8 cellular contexts compared by ENCODE assay signal in the genomic region with DNA sequence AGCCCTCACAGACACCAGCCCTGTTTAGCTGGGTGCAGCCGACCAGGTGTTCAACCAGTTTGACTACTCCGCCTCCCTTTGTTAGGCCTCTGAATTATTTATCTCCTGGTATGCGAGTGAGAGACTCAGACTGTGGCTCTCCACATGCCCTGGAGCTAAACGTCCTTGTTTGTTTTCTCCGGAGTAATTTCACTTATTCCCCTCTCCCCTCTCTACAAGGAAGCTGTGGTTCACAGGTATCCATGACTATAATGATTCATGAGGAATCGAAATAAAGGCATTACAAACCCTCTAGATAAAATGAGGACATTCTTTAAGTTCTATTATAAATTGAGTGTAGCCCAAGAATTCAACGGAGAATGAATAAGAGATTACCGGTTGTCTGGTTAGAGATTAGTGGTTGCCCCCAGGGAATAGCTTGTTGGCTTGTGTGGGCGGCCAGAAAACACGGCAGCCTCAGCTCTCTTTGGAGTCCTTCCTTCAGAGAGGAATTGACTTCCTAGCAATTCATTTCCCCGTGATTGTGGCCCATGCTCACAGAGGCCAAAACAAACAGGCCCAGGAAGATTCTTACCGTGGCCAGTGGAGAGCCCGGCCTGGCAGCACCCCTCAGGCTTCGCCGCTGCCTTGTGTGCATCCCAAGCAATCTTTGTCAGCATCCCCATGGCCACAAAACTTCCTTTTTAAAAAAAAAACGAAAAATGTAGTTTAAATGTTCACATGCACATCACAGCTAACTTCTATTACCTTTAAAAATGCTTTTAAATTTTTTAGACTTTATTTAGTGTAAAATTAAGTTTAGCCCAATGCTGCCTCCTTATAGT.
DNase-seq lines count a peak whose midpoint lies in the region; ATAC-seq and TF ChIP-seq lines count a peak whose summit lies in the region.

No MANE protein-coding gene starts in this region.

- H3K9me2 ChIP-seq in GM23248 (ENCODE audit: insufficient read depth): no peaks in the 10 kb centered on the region

- intact Hi-C loops in psoas muscle (cut with DNase I): no loop called here

- H3K79me2 ChIP-seq in GM23248 (ENCODE audit: insufficient read depth): no peaks in the 10 kb centered on the region

- H3K4me3 Mint-ChIP-seq in activated T-cell treated with anti-CD3 and anti-CD28 coated beads, Interleukin-2, amount 50 U/mL, for 4 hours: no peak overlapping the region

- peak overlapping the region; percentile 26 for H3K9ac ChIP-seq in GM23248

- H3K27me3 Mint-ChIP-seq in activated T-cell treated with anti-CD3 and anti-CD28 coated beads, Interleukin-2, amount 50 U/mL, for 4 hours (ENCODE audit: low read depth): no peaks in the 10 kb centered on the region

- 19 to 22% methylated on average over 16 of the region's 16 CpGs for WGBS in GM23248 (ENCODE audit: low coverage in 1 of 2, low lambda C conversion rate in 2 of 2, missing lambda C conversion rate in 2 of 2), 2 experiments
- WGBS in psoas muscle, 3 donors: 38 to 43% (median 41%) methylated on average over 16 of the region's 16 CpGs

- TF ChIP-seq CTCF in fibroblast of villous mesenchyme (IDR thresholded peaks at IDR 0.05; ENCODE audit: insufficient read depth, low read depth, low read length) (no peak), psoas muscle (IDR thresholded peaks at IDR 0.05) (no peak)

- in situ Hi-C loops in GM23248 (cut with MboI): no loop called here

- H3K9me3 ChIP-seq in GM23248 (ENCODE audit: low read depth) (no peaks in the 10 kb centered on the region), psoas muscle (no peaks in the 10 kb centered on the region)

- H3F3A ChIP-seq in GM23248 (ENCODE audit: insufficient read depth): peaks cover 31% of the 10 kb centered on the region

- no peaks in the 10 kb centered on the region for H4K20me1 ChIP-seq in GM23248 (ENCODE audit: insufficient read depth)

- H3K4me1 ChIP-seq in GM23248 (ENCODE audit: insufficient read depth) (peaks cover 19% of the 10 kb centered on the region), psoas muscle (no peaks in the 10 kb centered on the region)

- H3K4me1 Mint-ChIP-seq in activated T-cell treated with anti-CD3 and anti-CD28 coated beads, Interleukin-2, amount 50 U/mL, for 4 hours (ENCODE audit: low read depth): peaks cover 2% of the 10 kb centered on the region

- peak overlapping the region; percentile 76 for H3K27ac ChIP-seq in GM23248
- H3K27ac ChIP-seq in psoas muscle: peak overlapping the region; percentile 30

- peak overlapping the region; percentile 33 for H3K4me2 ChIP-seq in GM23248 (ENCODE audit: unreplicated experiment)

- no peaks in the 10 kb centered on the region for H3K9me3 Mint-ChIP-seq in activated T-cell treated with anti-CD3 and anti-CD28 coated beads, Interleukin-2, amount 50 U/mL, for 4 hours

- ATAC-seq in psoas muscle (peak in 1 of 4 donors; percentile 16), HG03025 (IDR thresholded peaks at IDR 0.05; ENCODE audit: low FRiP score, unreplicated experiment) (no peak)
- ATAC-seq in activated T-cell treated with anti-CD3 and anti-CD28 coated beads, Interleukin-2, amount 50 U/mL, for 4 hours: no peak

- peak; percentile 96 for DNase-seq in GM23248
- DNase-seq in NCI-H748 (lab: John Stamatoyannopoulos, UW; ENCODE audit: unreplicated experiment): peak; percentile 93
- peak; percentile 57 for DNase-seq in fibroblast of villous mesenchyme (ENCODE audit: low read depth)
- peak in 1 of 2 donors; percentile 29 for DNase-seq in psoas muscle
- DNase-seq in epidermal melanocyte (ENCODE audit: insufficient read length, low spot score): no peak
- no peak for DNase-seq in activated T-cell treated with anti-CD3 and anti-CD28 coated beads, Interleukin-2, amount 50 U/mL, for 4 hours
- no peak for DNase-seq in activated CD4-positive, CD25-positive, alpha-beta regulatory T cell (lab: John Stamatoyannopoulos, UW)

- no peak overlapping the region for H2AFZ ChIP-seq in GM23248

- H3K36me3 ChIP-seq in GM23248 (ENCODE audit: low read depth) (no peaks in the 10 kb centered on the region), psoas muscle (ENCODE audit: insufficient read depth in 1 of 2, low read depth in 1 of 2) (no peaks in the 10 kb centered on the region)

- H3K36me3 Mint-ChIP-seq in activated T-cell treated with anti-CD3 and anti-CD28 coated beads, Interleukin-2, amount 50 U/mL, for 4 hours (ENCODE audit: insufficient read depth): no peaks in the 10 kb centered on the region

- H3K4me3 ChIP-seq in GM23248 (peak overlapping the region; percentile 13; the same call in 1 of the 2 replicates), fibroblast of villous mesenchyme (ENCODE audit: low read depth, low read length) (no peak overlapping the region), psoas muscle (no peak overlapping the region)

- H3K27me3 ChIP-seq in GM23248 (replicated peaks; ENCODE audit: insufficient read depth) (no peaks in the 10 kb centered on the region), psoas muscle (ENCODE audit: insufficient read depth in 3 of 3, low read length in 2 of 3) (no peaks in the 10 kb centered on the region)

Comparison
In these comparisons a context has a peak if more than half of its experiments do, and no peak if none do; other contexts are left out.
1. DNase-seq: peak in GM23248 (single experiment), NCI-H748 (single experiment) and fibroblast of villous mesenchyme (single experiment); none in epidermal melanocyte (single experiment), activated T-cell treated with anti-CD3 and anti-CD28 coated beads, Interleukin-2, amount 50 U/mL, for 4 hours (single experiment) and activated CD4-positive, CD25-positive, alpha-beta regulatory T cell (0 of 4).